In genomic region chr1:174409801-174410200, GRCh38 we compare ENCODE assay signal across 2 cellular contexts. TPM values are rescaled to one million over a fixed set of nuclear protein-coding genes. Genes with fewer than 3 reads are reported as not detected.
"Had no signal": no experiment of that assay in that cellular context is flagged by ENCODE, and none has a peak within 500 bp of the region (broad histone marks: within the 10 kb centered on the region; RNA-seq: fewer than 3 reads in every experiment).

No MANE protein-coding gene starts in this region.

RNA-seq across cellular contexts. Expression of gene GPR52, which starts 38.0 kb away (rescaled TPM):
- polyA plus RNA-seq: stomach, urinary bladder had no signal
